1 cellular context compared by ENCODE assay signal in genomic region chr1:16612332-16613172, GRCh38.
TF ChIP-seq lines count a peak whose summit lies in the region.

No MANE protein-coding gene starts in this region.

TF ChIP-seq in HepG2, 621 proteins besides CTCF, POLR2A, EP300 and RAD21 (continued from another document and continues in another):
- TF ChIP-seq PBX3 (CRISPR knock-in tag; IDR thresholded peaks at IDR 0.05; ENCODE audit: borderline replicate concordance) (peak; percentile 36; the same call in 1 of the 2 replicates), ZNF276 (CRISPR knock-in tag; IDR thresholded peaks at IDR 0.05; ENCODE audit: low read depth) (no peak), RFX1 (IDR thresholded peaks at IDR 0.05) (no peak), FUBP1 (CRISPR knock-in tag; IDR thresholded peaks at IDR 0.05; ENCODE audit: borderline replicate concordance) (0 out of 2 replicates have a peak, but pooled peaks have one; percentile 84), RELA (CRISPR knock-in tag; IDR thresholded peaks at IDR 0.05) (0 out of 2 replicates have a peak, but pooled peaks have one; percentile 7), PBX2 (CRISPR knock-in tag; IDR thresholded peaks at IDR 0.05) (0 out of 2 replicates have a peak, but pooled peaks have one; percentile 5), GMEB2 (CRISPR knock-in tag; IDR thresholded peaks at IDR 0.05; ENCODE audit: low read depth) (no peak), ZNF879 (CRISPR knock-in tag; IDR thresholded peaks at IDR 0.05) (peak; percentile 40; the same call in 1 of the 2 replicates), ZNF724P (CRISPR knock-in tag; IDR thresholded peaks at IDR 0.05; ENCODE audit: borderline replicate concordance) (0 out of 2 replicates have a peak, but pooled peaks have one; percentile 64), GATA4 (IDR thresholded peaks at IDR 0.05; ENCODE audit: borderline replicate concordance, low read depth) (0 out of 2 replicates have a peak, but pooled peaks have one; percentile 17), ZNF333 (CRISPR knock-in tag; IDR thresholded peaks at IDR 0.05; ENCODE audit: borderline replicate concordance) (peak; percentile 5; the same call in 1 of the 2 replicates), SATB2 (CRISPR knock-in tag; IDR thresholded peaks at IDR 0.05) (0 out of 2 replicates have a peak, but pooled peaks have one; percentile 78), DBP (CRISPR knock-in tag; IDR thresholded peaks at IDR 0.05; ENCODE audit: not compliant biosample characterization) (peak; percentile 77), ZNF44 (CRISPR knock-in tag; IDR thresholded peaks at IDR 0.05) (peak; percentile 61; the same call in 1 of the 2 replicates), HMG20A (CRISPR knock-in tag; IDR thresholded peaks at IDR 0.05; ENCODE audit: borderline replicate concordance) (0 out of 2 replicates have a peak, but pooled peaks have one; percentile 5), HMG20B (CRISPR knock-in tag; conservative IDR thresholded peaks at IDR 0.05) (peak; percentile 88; the same call in 1 of the 2 replicates), ZNF570 (CRISPR knock-in tag; IDR thresholded peaks at IDR 0.05; ENCODE audit: borderline replicate concordance) (0 out of 2 replicates have a peak, but pooled peaks have one; percentile 16), ONECUT2 (CRISPR knock-in tag; IDR thresholded peaks at IDR 0.05) (0 out of 2 replicates have a peak, but pooled peaks have one; percentile 11), NFATC3 (CRISPR knock-in tag; IDR thresholded peaks at IDR 0.05) (0 out of 2 replicates have a peak, but pooled peaks have one; percentile 68), ZNF749 (CRISPR knock-in tag; IDR thresholded peaks at IDR 0.05; ENCODE audit: borderline replicate concordance) (0 out of 2 replicates have a peak, but pooled peaks have one; percentile 62), ZNF468 (CRISPR knock-in tag; IDR thresholded peaks at IDR 0.05) (no peak), FOXC1 (CRISPR knock-in tag; IDR thresholded peaks at IDR 0.05; ENCODE audit: borderline replicate concordance) (no peak), RBM39 (IDR thresholded peaks at IDR 0.05; ENCODE audit: low read depth, low read length, poor library complexity, severe bottlenecking) (no peak), ZKSCAN5 (CRISPR knock-in tag; IDR thresholded peaks at IDR 0.05) (no peak), DNMT1 (CRISPR knock-in tag; IDR thresholded peaks at IDR 0.05) (no peak), KIAA2018 (CRISPR knock-in tag; IDR thresholded peaks at IDR 0.05; ENCODE audit: borderline replicate concordance) (no peak), ZMYM2 (CRISPR knock-in tag; IDR thresholded peaks at IDR 0.05) (0 out of 2 replicates have a peak, but pooled peaks have one; percentile 15), MTERF4 (CRISPR knock-in tag; IDR thresholded peaks at IDR 0.05) (0 out of 2 replicates have a peak, but pooled peaks have one; percentile 7), MAF1 (CRISPR knock-in tag; IDR thresholded peaks at IDR 0.05; ENCODE audit: borderline replicate concordance) (no peak), MXD4 (CRISPR knock-in tag; IDR thresholded peaks at IDR 0.05) (no peak), CHD2 (IDR thresholded peaks at IDR 0.05; ENCODE audit: low read depth, low read length) (peak; percentile 30), ZSCAN25 (CRISPR knock-in tag; IDR thresholded peaks at IDR 0.05) (peak; percentile 19; the same call in 1 of the 2 replicates), STAT6 (CRISPR knock-in tag; IDR thresholded peaks at IDR 0.05; ENCODE audit: borderline replicate concordance) (0 out of 2 replicates have a peak, but pooled peaks have one; percentile 21), ZNF317 (CRISPR knock-in tag; IDR thresholded peaks at IDR 0.05) (0 out of 2 replicates have a peak, but pooled peaks have one; percentile 13), ZBTB7A (CRISPR knock-in tag; IDR thresholded peaks at IDR 0.05) (0 out of 2 replicates have a peak, but pooled peaks have one; percentile 26), AHR (CRISPR knock-in tag; IDR thresholded peaks at IDR 0.05) (no peak)
